16 cellular contexts compared by ENCODE assay signal in genomic region chr14:38838049-38838978, GRCh38.
"Had no signal": no experiment of that assay in that cellular context is flagged by ENCODE, and none has a peak within 500 bp of the region (broad histone marks: within the 10 kb centered on the region; RNA-seq: fewer than 3 reads in every experiment).

No MANE protein-coding gene starts in this region.

- FAIRE-seq: bronchial epithelial cell, colon had no signal

- H3K79me2 ChIP-seq: hepatocyte had no signal

- H3K36me3 ChIP-seq: ascending aorta, gastrocnemius medialis, SJCRH30, stomach, thoracic aorta, uterus had no signal

- H3K27ac ChIP-seq: ascending aorta, gastrocnemius medialis, hepatocyte, SJCRH30, stomach, thoracic aorta, uterus had no signal

- H3K4me1 ChIP-seq: gastrocnemius medialis, uterus had no signal

- H3K4me3 ChIP-seq: ascending aorta, gastrocnemius medialis, hepatocyte, SJCRH30, stomach, thoracic aorta, uterus had no signal

- H3K9me3 ChIP-seq: ascending aorta, gastrocnemius medialis, SJCRH30, stomach, thoracic aorta, uterus had no signal

- ATAC-seq: gastrocnemius medialis had no signal

- H2AFZ ChIP-seq: hepatocyte had no signal

- DNase-seq: activated CD4-positive, alpha-beta memory T cell treated with anti-CD3 and anti-CD28 coated beads for 36 hours; activated CD4-positive, alpha-beta T cell treated with anti-CD3 and anti-CD28 coated beads for 1 hour; activated CD8-positive, alpha-beta memory T cell treated with anti-CD3 and anti-CD28 coated beads, Interleukin-2, amount 50 U/mL, for 48 hours; gastrocnemius medialis; mammary epithelial cell; SJCRH30; stimulated activated CD4-positive, alpha-beta T cell treated with anti-CD3 and anti-CD28 coated beads, Interleukin-12 subunit alpha, Interleukin-12 subunit beta, amount 100 ng/mL, for 4 hours; stimulated activated CD4-positive, alpha-beta T cell treated with anti-CD3 and anti-CD28 coated beads, Interleukin-4, amount 100 ng/mL, for 1 hour; stimulated activated CD8-positive, alpha-beta memory T cell treated with anti-CD3 and anti-CD28 coated beads, Interleukin-4, amount 100 ng/mL, for 48 hours; stomach; uterus had no signal

- H3K4me2 ChIP-seq: hepatocyte had no signal

- H3K27me3 ChIP-seq: ascending aorta, gastrocnemius medialis, hepatocyte, SJCRH30, uterus had no signal
